In the genomic region with DNA sequence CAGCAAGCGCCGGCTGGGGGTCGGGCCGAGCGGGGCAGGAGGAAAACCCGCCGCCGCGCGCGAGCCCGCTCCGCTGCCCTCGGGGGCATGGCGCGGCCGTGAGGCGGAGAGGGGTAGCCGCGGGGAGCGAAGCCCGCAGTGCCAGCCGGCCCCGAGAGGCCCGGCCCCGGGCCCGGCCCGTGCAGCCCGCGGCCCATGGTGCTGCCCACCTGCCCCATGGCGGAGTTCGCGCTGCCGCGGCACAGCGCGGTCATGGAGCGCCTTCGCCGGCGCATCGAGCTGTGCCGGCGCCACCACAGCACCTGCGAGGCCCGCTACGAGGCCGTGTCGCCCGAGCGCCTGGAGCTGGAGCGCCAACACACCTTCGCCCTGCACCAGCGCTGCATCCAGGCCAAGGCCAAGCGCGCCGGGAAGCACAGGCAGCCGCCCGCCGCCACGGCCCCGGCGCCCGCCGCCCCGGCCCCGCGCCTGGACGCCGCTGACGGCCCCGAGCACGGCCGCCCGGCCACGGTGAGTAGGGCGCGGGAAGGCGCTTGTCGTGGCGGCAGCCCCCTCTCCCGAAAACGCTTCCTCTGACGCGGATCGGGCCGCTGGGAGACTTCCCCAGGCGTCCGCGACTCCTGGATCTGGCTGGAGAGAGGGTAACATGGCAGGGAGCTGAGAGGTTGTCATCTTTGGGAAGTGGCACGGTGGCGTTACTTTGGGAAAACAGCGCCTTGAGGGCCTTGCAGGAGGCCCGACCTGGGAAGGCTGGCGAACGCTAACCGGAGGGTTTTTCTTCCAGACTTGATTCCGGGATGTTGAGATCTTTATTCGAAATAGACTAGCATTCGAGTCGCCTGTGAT, we compare ENCODE assay signal across 7 cellular contexts. TPM values are rescaled to one million over a fixed set of nuclear protein-coding genes. Genes with fewer than 3 reads are reported as not detected.
DNase-seq lines count a peak whose midpoint lies in the region; ATAC-seq, FAIRE-seq and TF ChIP-seq lines count a peak whose summit lies in the region.

No MANE protein-coding gene starts in this region.

- POLR2A ChIA-PET in H1 (lab: Charles Lee; ENCODE audit: partially characterized antibody), result interaction anchor here (0.8 to 7.4 kb wide), 26 partner anchors 9 to 120 kb away, joined by 3 to 60 read pairs (median 5); a partner anchor contains a TSS

- H3K27ac ChIP-seq in H1 (ENCODE audit: low read depth, low read length), result peak overlapping the region; percentile 85
- H3K27ac ChIP-seq in mesodermal cell (ENCODE audit: low read depth, low read length, severe bottlenecking), result peak overlapping the region; percentile 87

- peak overlapping the region; percentile 71 to 72 for H3K4me2 ChIP-seq in H1 (ENCODE audit: insufficient read depth in 1 of 2, low read depth in 2 of 2, low read length in 2 of 2)

- TF ChIP-seq RAD21 in H1 (IDR thresholded peaks at IDR 0.05 in 1 of 2, conservative IDR thresholded peaks at IDR 0.05 in 1 of 2; ENCODE audit: low read depth in 2 of 2, low read length in 2 of 2), result no peak

- H2BK20ac ChIP-seq in H1 (ENCODE audit: low read length), result no peak overlapping the region

- no peaks in the 10 kb centered on the region for H3K27me3 ChIP-seq in H1 (replicated peaks in 1 of 4; ENCODE audit: control insufficient read depth in 3 of 4, extremely low read depth in 1 of 4, insufficient read depth in 3 of 4, low read length in 3 of 4)

- peak overlapping the region; percentile 35 for H4K91ac ChIP-seq in H1 (replicated peaks; ENCODE audit: insufficient read length, low read length)

- H2BK120ac ChIP-seq in H1 (replicated peaks; ENCODE audit: low read depth, low read length), result no peak overlapping the region

- FAIRE-seq in H1 (lab: Jason Lieb, UNC), result no peak

- CTCF ChIA-PET in H1 (lab: Charles Lee; ENCODE audit: partially characterized antibody), result interaction anchor here (0.6 to 2.0 kb wide), 3 partner anchors 34 to 60 kb away, joined by 3 to 5 read pairs (median 3); no protein-coding TSS in a partner anchor

- peak overlapping the region; percentile 21 for H4K5ac ChIP-seq in H1 (ENCODE audit: insufficient read length, low read depth, low read length)

- H4K20me1 ChIP-seq in H1 (replicated peaks in 1 of 2; ENCODE audit: control insufficient read depth in 1 of 2, insufficient read depth in 2 of 2, low read length in 2 of 2), result peaks cover 12 to 13% of the 10 kb centered on the region in 2 experiments

- no peak for TF ChIP-seq CTCF in H1 (IDR thresholded peaks at IDR 0.05; ENCODE audit: control extremely low read depth in 1 of 3, insufficient read depth in 1 of 3, low read depth in 1 of 3, low read length in 3 of 3)

- H2AK5ac ChIP-seq in H1 (ENCODE audit: low read depth, low read length), result no peak overlapping the region

- H4K8ac ChIP-seq in H1 (ENCODE audit: extremely low read depth, insufficient read depth, low read length), result peak overlapping the region; percentile 97

- peak overlapping the region; percentile 95 for H3K18ac ChIP-seq in H1 (ENCODE audit: extremely low read depth, low read length)

- TF ChIP-seq POLR2A in H1 (IDR thresholded peaks at IDR 0.05; ENCODE audit: control extremely low read depth in 1 of 2, low read depth in 2 of 2, low read length in 2 of 2), result peak in 1 of 2 experiments; percentile 53; a peak in 2 of 3 replicates

- H3K4me1 ChIP-seq in H1 (replicated peaks in 1 of 4; ENCODE audit: control insufficient read depth in 3 of 4, insufficient read depth in 4 of 4, low read length in 3 of 4), result peaks cover 0 to 3% (median 3%) of the 10 kb centered on the region in 4 experiments; a peak in 3 of 7 replicates
- H3K4me1 ChIP-seq in mesodermal cell (ENCODE audit: control insufficient read depth, insufficient read depth, low read length, poor library complexity, severe bottlenecking), result peaks cover 11% of the 10 kb centered on the region

- H2BK15ac ChIP-seq in H1 (ENCODE audit: low read length), result no peak overlapping the region

- peak overlapping the region; percentile 90 to 100 (median 97) for H3K9ac ChIP-seq in H1 (replicated peaks in 1 of 4; ENCODE audit: extremely low read depth in 1 of 4, low read depth in 3 of 4, low read length in 3 of 4)

- peaks cover 4% of the 10 kb centered on the region; the same call in 1 of the 2 replicates for H3K23me2 ChIP-seq in H1 (ENCODE audit: low read depth, low read length)

- H2BK12ac ChIP-seq in H1 (ENCODE audit: low read depth, low read length), result no peak overlapping the region

- DNase-seq in GM04504 (ENCODE audit: low read depth) (peak; percentile 14), HuH-7 (ENCODE audit: low spot score) (peak; percentile 29), H1 (ENCODE audit: low read depth in 1 of 2, low spot score in 2 of 2) (peak in 1 of 2 experiments; percentile 67)
- peak; percentile 27 for DNase-seq in stimulated activated naive CD4-positive, alpha-beta T cell treated with Interleukin-2 at 50 U/mL for 16 hours (lab: John Stamatoyannopoulos, UW)

- no peak overlapping the region for H3K14ac ChIP-seq in H1 (ENCODE audit: insufficient read length)

- H3K4ac ChIP-seq in H1 (replicated peaks; ENCODE audit: insufficient read length, low read depth, low read length), result no peak overlapping the region

- 0% methylated on average over 76 of the region's 101 CpGs; no CpG with 5 or more reads in 1 of the 2 experiments for WGBS in H1 (ENCODE audit: extremely low coverage in 1 of 2, insufficient coverage in 1 of 2, insufficient read length in 1 of 2, insufficient replicate concordance in 2 of 2, low coverage in 1 of 2, low lambda C conversion rate in 2 of 2, missing lambda C conversion rate in 1 of 2), 2 experiments
- 0% methylated on average over 45 to 79 of the region's 101 CpGs for WGBS in mesodermal cell (ENCODE audit: insufficient coverage in 2 of 2), 2 experiments

- peak; percentile 19 for ATAC-seq in GM21619 (IDR thresholded peaks at IDR 0.05; ENCODE audit: unreplicated experiment)
- ATAC-seq in activated CD4-positive, CD25-positive, alpha-beta regulatory T cell treated with anti-CD3 and anti-CD28 coated beads, Interleukin-2, amount 50 U/mL, for 24 hours, result peak; percentile 14 to 30

- H3K4me3 ChIP-seq in H1 (ENCODE audit: extremely low read depth in 1 of 4, insufficient read depth in 2 of 4, low read depth in 3 of 4, low read length in 4 of 4) (peak overlapping the region; percentile 64 to 80 (median 76)), mesodermal cell (ENCODE audit: extremely low read depth, insufficient read depth, low read length, poor library complexity, severe bottlenecking) (peak overlapping the region; percentile 78)

- no peak overlapping the region for H2AFZ ChIP-seq in H1 (ENCODE audit: low read length)

- H3K9me3 ChIP-seq in H1 (ENCODE audit: insufficient read depth in 2 of 2, low read depth in 1 of 2, low read length in 1 of 2) (no peaks in the 10 kb centered on the region), mesodermal cell (ENCODE audit: control insufficient read depth, low read length) (no peaks in the 10 kb centered on the region)

- H3K23ac ChIP-seq in H1 (ENCODE audit: insufficient read length), result no peak overlapping the region

- peaks cover 2% of the 10 kb centered on the region for H3K79me1 ChIP-seq in H1 (ENCODE audit: low read depth, low read length)

- peaks cover 15 to 36% (median 20%) of the 10 kb centered on the region in 4 experiments; a peak in 7 of 8 replicates for H3K36me3 ChIP-seq in H1 (ENCODE audit: control insufficient read depth in 2 of 4, insufficient read depth in 4 of 4, low read length in 3 of 4)
- H3K36me3 ChIP-seq in mesodermal cell (ENCODE audit: control insufficient read depth, insufficient read depth, low read length), result peaks cover 57% of the 10 kb centered on the region

- H3K56ac ChIP-seq in H1 (replicated peaks; ENCODE audit: insufficient read length, low read depth, low read length), result peak overlapping the region; percentile 65

- TF ChIP-seq EP300 in H1 (IDR thresholded peaks at IDR 0.05; ENCODE audit: borderline replicate concordance in 1 of 2, low read depth in 2 of 2, low read length in 2 of 2), result no peak

- H3K79me2 ChIP-seq in H1 (ENCODE audit: control insufficient read depth in 1 of 2, insufficient read depth in 2 of 2, low read length in 2 of 2), result peaks cover 28 to 52% of the 10 kb centered on the region in 2 experiments

- H2BK5ac ChIP-seq in H1 (ENCODE audit: low read depth, low read length), result peak overlapping the region; percentile 77; the same call in 1 of the 2 replicates

RNA-seq across cellular contexts. Expression of a gene that starts 0.5 kb away (rescaled TPM):
- 41.9 and 45.6 TPM in 2 replicates for total RNA-seq in H1 (2021; fragmentation: NEBNext Ultra II Directional; extraction: Animal tissue kit (Norgen Biotek cat#: 25700))
- 17.1 and 21.8 TPM in 2 replicates for polyA plus RNA-seq in H1 (2011; rRNA removed)
- 11.3 TPM for polyA plus RNA-seq in H1 (2011; cell fraction: cytosol; rRNA removed)
- 20.4 TPM for polyA plus RNA-seq in H1 (2011; cell fraction: nucleus; rRNA removed)
- polyA plus RNA-seq in H1 (2012, experiment 1 of 2), result 27.3 to 34.0 TPM (median 31.2 TPM) in 4 replicates
- 20.2 TPM for polyA plus RNA-seq in H1 (2012, experiment 2 of 2)
- 27.3 TPM for polyA plus RNA-seq in H1 (2013, experiment 1 of 2)
- polyA plus RNA-seq in H1 (2013, experiment 2 of 2), result 28.9 TPM
- 16.0 and 35.9 TPM in 2 replicates for polyA minus RNA-seq in H1 (2011; rRNA and poly(A)+ RNA removed)
- 18.1 TPM for polyA minus RNA-seq in H1 (2011; cell fraction: cytosol; rRNA and poly(A)+ RNA removed)
- 20.5 TPM for polyA minus RNA-seq in H1 (2011; cell fraction: nucleus; rRNA and poly(A)+ RNA removed)
- 34.0 TPM for polyA plus RNA-seq in mesodermal cell (2013, experiment 1 of 2)
- polyA plus RNA-seq in mesodermal cell (2013, experiment 2 of 2), result 36.7 TPM

RNA-seq across cellular contexts. Expression of a gene that starts 34.4 kb away (rescaled TPM):
- 659 and 691 TPM in 2 replicates for total RNA-seq in H1 (2021; fragmentation: NEBNext Ultra II Directional; extraction: Animal tissue kit (Norgen Biotek cat#: 25700))
- polyA plus RNA-seq in H1 (2011; rRNA removed), result 128 and 136 TPM in 2 replicates
- polyA plus RNA-seq in H1 (2011; cell fraction: cytosol; rRNA removed), result 198 TPM
- polyA plus RNA-seq in H1 (2011; cell fraction: nucleus; rRNA removed), result 235 TPM
- 585 to 1,069 TPM (median 670 TPM) in 4 replicates for polyA plus RNA-seq in H1 (2012, experiment 1 of 2)
- polyA plus RNA-seq in H1 (2012, experiment 2 of 2), result 26.5 TPM
- polyA plus RNA-seq in H1 (2013, experiment 1 of 2), result 645 TPM
- 713 TPM for polyA plus RNA-seq in H1 (2013, experiment 2 of 2)
- polyA minus RNA-seq in H1 (2011; rRNA and poly(A)+ RNA removed), result 1,075 and 1,150 TPM in 2 replicates
- 511 TPM for polyA minus RNA-seq in H1 (2011; cell fraction: cytosol; rRNA and poly(A)+ RNA removed)
- 490 TPM for polyA minus RNA-seq in H1 (2011; cell fraction: nucleus; rRNA and poly(A)+ RNA removed)
- polyA plus RNA-seq in mesodermal cell (2013, experiment 1 of 2), result 326 TPM
- 321 TPM for polyA plus RNA-seq in mesodermal cell (2013, experiment 2 of 2)

RNA-seq across cellular contexts. Expression of a gene that starts 52.3 kb away (rescaled TPM):
- 0.39 and 1.4 TPM in 2 replicates for total RNA-seq in H1 (2021; fragmentation: NEBNext Ultra II Directional; extraction: Animal tissue kit (Norgen Biotek cat#: 25700))
- polyA plus RNA-seq in H1 (2011; rRNA removed), result 0.38 and 0.39 TPM in 2 replicates
- 0.37 TPM for polyA plus RNA-seq in H1 (2011; cell fraction: cytosol; rRNA removed)
- 1.1 TPM for polyA plus RNA-seq in H1 (2011; cell fraction: nucleus; rRNA removed)
- 1.4 to 2.4 TPM (median 1.8 TPM) in 3 of 4 replicates, not detected in the other for polyA plus RNA-seq in H1 (2012, experiment 1 of 2)
- 0.51 TPM for polyA plus RNA-seq in H1 (2012, experiment 2 of 2)
- polyA plus RNA-seq in H1 (2013, experiment 1 of 2), result 0.22 TPM
- 0.13 TPM for polyA plus RNA-seq in H1 (2013, experiment 2 of 2)
- polyA minus RNA-seq in H1 (2011; rRNA and poly(A)+ RNA removed), result 0.34 and 0.35 TPM in 2 replicates
- polyA minus RNA-seq in H1 (2011; cell fraction: cytosol; rRNA and poly(A)+ RNA removed), result 1.5 TPM
- polyA minus RNA-seq in H1 (2011; cell fraction: nucleus; rRNA and poly(A)+ RNA removed), result 2.7 TPM
- polyA plus RNA-seq in mesodermal cell (2013, experiment 1 of 2), result not detected
- not detected for polyA plus RNA-seq in mesodermal cell (2013, experiment 2 of 2)
